In genomic region chr2:230219419-230220331, GRCh38 we compare ENCODE assay signal across 7 cellular contexts. TPM values are rescaled to one million over a fixed set of nuclear protein-coding genes. Genes with fewer than 3 reads are reported as not detected.
DNase-seq lines count a peak whose midpoint lies in the region; ATAC-seq and TF ChIP-seq lines count a peak whose summit lies in the region.

SP110 (minus strand) TSS chr2:230219984; CDS start chr2:230216927, 3,057 bp downstream.

- H3K9me3 ChIP-seq in ectodermal cell (ENCODE audit: control insufficient read depth, low read length) = no peaks in the 10 kb centered on the region
- H3K9me3 ChIP-seq in lung (ENCODE audit: control insufficient read depth in 2 of 2, insufficient read depth in 1 of 2, low read length in 1 of 2) = no peaks in the 10 kb centered on the region

- H3K9me3 Mint-ChIP-seq in activated CD4-positive, alpha-beta memory T cell treated with anti-CD3 and anti-CD28 coated beads for 36 hours = no peaks in the 10 kb centered on the region

- peak; percentile 65 for DNase-seq in NCI-H2196 treated with DMSO at 0.1 percent for 48 hours (lab: John Stamatoyannopoulos, UW; ENCODE audit: unreplicated experiment)
- DNase-seq in activated CD4-positive, alpha-beta memory T cell treated with anti-CD3 and anti-CD28 coated beads for 36 hours = peak; percentile 90
- DNase-seq in lung (ENCODE audit: low spot score) = peak; percentile 92
- DNase-seq in stimulated activated CD4-positive, alpha-beta T cell treated with anti-CD3 and anti-CD28 coated beads, TNF-alpha, amount 100 ng/mL, for 4 hours (ENCODE audit: low read depth in 3 of 3) = peak; percentile 42 to 66 (median 63)

- H3K27ac Mint-ChIP-seq in activated CD4-positive, alpha-beta memory T cell treated with anti-CD3 and anti-CD28 coated beads for 36 hours = peak within 1 kb of the TSS; percentile 90

- peak within 1 kb of the TSS; percentile 92 for H3K4me3 Mint-ChIP-seq in activated CD4-positive, alpha-beta memory T cell treated with anti-CD3 and anti-CD28 coated beads for 36 hours

- POLR2A ChIA-PET in activated CD4-positive, alpha-beta memory T cell treated with anti-CD3 and anti-CD28 coated beads for 36 hours (lab: Charles Lee) = interaction anchor here (0.7 to 1.7 kb wide), 8 partner anchors 11 to 196 kb away, joined by 3 to 6 read pairs (median 4); partner anchors contain the start of genes SP100 and SP140L

- no peaks in the 10 kb centered on the region for H3K36me3 ChIP-seq in ectodermal cell (ENCODE audit: control insufficient read depth, insufficient read depth, low read length)
- H3K36me3 ChIP-seq in lung (ENCODE audit: control insufficient read depth in 2 of 2, insufficient read depth in 2 of 2, low read length in 2 of 2) = peaks cover 10 to 11% of the 10 kb centered on the region in 2 donors

- H3K4me1 ChIP-seq in ectodermal cell (ENCODE audit: control insufficient read depth, insufficient read depth, low read length) (no peaks in the 10 kb centered on the region), lung (ENCODE audit: control insufficient read depth in 2 of 2, insufficient read depth in 2 of 2, low read length in 2 of 2) (peaks cover 0 to 6% of the 10 kb centered on the region in 2 donors)

- H3K36me3 Mint-ChIP-seq in activated CD4-positive, alpha-beta memory T cell treated with anti-CD3 and anti-CD28 coated beads for 36 hours = peaks cover 43% of the 10 kb centered on the region

- intact Hi-C loops in activated CD4-positive, alpha-beta memory T cell treated with anti-CD3 and anti-CD28 coated beads for 36 hours (cut with micrococcal nuclease) = loop anchor here (2.0 to 10.0 kb wide), 3 partner anchors 99 to 575 kb away; no protein-coding TSS in a partner anchor

- peaks cover 69% of the 10 kb centered on the region for H3K4me1 Mint-ChIP-seq in activated CD4-positive, alpha-beta memory T cell treated with anti-CD3 and anti-CD28 coated beads for 36 hours (ENCODE audit: low read depth)

- ATAC-seq in GM18498 (IDR thresholded peaks at IDR 0.05; ENCODE audit: unreplicated experiment) = peak; percentile 77
- peak; percentile 79 for ATAC-seq in HG02798 (IDR thresholded peaks at IDR 0.05; ENCODE audit: poor library complexity, unreplicated experiment)
- ATAC-seq in lung (ENCODE audit: insufficient read depth, low FRiP score) = peak; percentile 94

- no peak for TF ChIP-seq CTCF in lung (IDR thresholded peaks at IDR 0.05; ENCODE audit: control extremely low read depth, extremely low read depth)

- CTCF ChIA-PET in activated CD4-positive, alpha-beta memory T cell treated with anti-CD3 and anti-CD28 coated beads for 36 hours (lab: Charles Lee) = interaction anchor here (0.8 to 1.5 kb wide), 3 partner anchors 17 to 357 kb away, joined by 3 to 7 read pairs (median 3); no protein-coding TSS in a partner anchor

- H3K27me3 Mint-ChIP-seq in activated CD4-positive, alpha-beta memory T cell treated with anti-CD3 and anti-CD28 coated beads for 36 hours = no peaks in the 10 kb centered on the region

- no peaks in the 10 kb centered on the region for H3K27me3 ChIP-seq in ectodermal cell (ENCODE audit: control insufficient read depth, insufficient read depth, low read length, poor library complexity, severe bottlenecking)
- H3K27me3 ChIP-seq in lung (ENCODE audit: control insufficient read depth, insufficient read depth) = no peaks in the 10 kb centered on the region

- WGBS in ectodermal cell, 2 experiments = 43 to 44% methylated on average over 15 to 19 of the region's 19 CpGs
- WGBS in lung, 2 donors = 0 to 1% methylated on average over 19 of the region's 19 CpGs

- H3K4me3 ChIP-seq in ectodermal cell (ENCODE audit: insufficient read depth, low read depth, low read length) = peak within 1 kb of the TSS; percentile 8
- peak within 1 kb of the TSS; percentile 74 for H3K4me3 ChIP-seq in lung

- H3K27ac ChIP-seq in ectodermal cell (ENCODE audit: insufficient read depth, low read depth, low read length, poor library complexity, severe bottlenecking) (no peak within 1 kb of the TSS), lung (ENCODE audit: low read depth in 1 of 2, low read length in 1 of 2) (peak within 1 kb of the TSS; percentile 62 to 96)

RNA-seq across cellular contexts. Expression of gene SP110, which starts in this region (rescaled TPM):
- total RNA-seq in activated CD4-positive, alpha-beta memory T cell treated with anti-CD3 and anti-CD28 coated beads for 36 hours = 10 to 100 TPM; 91.5 to 94.1 TPM
- polyA plus RNA-seq in ectodermal cell (2013, experiment 1 of 4) = 2.6 TPM
- polyA plus RNA-seq in ectodermal cell (2013, experiment 2 of 4) = 2.7 TPM
- 2.6 TPM for polyA plus RNA-seq in ectodermal cell (2013, experiment 3 of 4)
- 2.7 TPM for polyA plus RNA-seq in ectodermal cell (2013, experiment 4 of 4)
- total RNA-seq in lung = 10 to 100 TPM; 25.0 to 31.4 TPM
- polyA plus RNA-seq in lung = 10 to 100 TPM; 16.2 to 31.1 TPM
